In the genomic region with DNA sequence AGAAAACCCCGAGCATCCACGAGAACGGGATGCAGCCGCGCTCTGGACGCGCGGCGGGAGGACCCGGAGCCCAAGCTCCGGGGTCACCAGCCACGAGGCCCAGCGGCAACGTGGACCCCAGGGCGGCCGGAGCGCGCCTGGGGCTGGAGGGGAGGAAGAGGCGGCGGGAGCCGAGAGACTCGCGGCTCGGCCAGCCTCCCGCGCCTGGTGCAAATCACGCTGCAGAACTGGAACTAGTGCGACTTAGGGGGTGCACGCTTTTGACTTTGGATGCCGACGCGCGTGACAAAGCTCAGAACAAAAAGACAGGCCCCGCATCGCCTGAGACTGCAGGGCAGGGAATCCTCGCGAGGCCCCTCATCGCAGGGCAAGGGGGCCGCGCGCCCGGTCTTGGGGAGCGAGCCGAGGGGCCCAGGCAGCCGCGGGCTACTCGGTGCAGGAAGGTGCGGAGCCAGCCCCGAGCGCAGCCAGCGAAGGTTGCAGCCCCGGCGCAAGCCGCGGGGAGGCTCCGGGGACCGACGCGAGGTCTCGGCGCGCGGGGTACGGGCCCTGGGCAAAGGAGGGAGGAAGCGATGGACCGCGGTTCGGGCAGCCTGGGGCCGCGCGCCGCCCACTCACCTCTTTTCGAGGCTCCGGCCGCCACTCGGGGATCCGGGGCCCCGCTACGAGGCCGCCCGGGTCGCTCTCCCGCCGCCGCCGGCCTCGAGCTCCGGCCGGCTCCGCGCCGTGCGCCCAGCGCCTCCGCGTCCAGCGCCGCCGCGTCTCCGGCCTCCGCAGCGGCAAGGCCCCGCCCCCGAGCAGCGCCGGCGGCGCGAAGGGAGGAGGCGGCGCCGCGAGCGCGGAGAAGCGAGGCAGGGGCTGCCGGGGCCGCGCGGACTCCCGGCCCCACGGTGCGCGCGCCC, we compare ENCODE assay signal across 1 cellular context.
A peak's percentile ranks its signal among the peaks of the same experiment; 100 is the strongest.
TF ChIP-seq lines count a peak whose summit lies in the region.

A gene with protein sequence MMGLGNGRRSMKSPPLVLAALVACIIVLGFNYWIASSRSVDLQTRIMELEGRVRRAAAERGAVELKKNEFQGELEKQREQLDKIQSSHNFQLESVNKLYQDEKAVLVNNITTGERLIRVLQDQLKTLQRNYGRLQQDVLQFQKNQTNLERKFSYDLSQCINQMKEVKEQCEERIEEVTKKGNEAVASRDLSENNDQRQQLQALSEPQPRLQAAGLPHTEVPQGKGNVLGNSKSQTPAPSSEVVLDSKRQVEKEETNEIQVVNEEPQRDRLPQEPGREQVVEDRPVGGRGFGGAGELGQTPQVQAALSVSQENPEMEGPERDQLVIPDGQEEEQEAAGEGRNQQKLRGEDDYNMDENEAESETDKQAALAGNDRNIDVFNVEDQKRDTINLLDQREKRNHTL (minus strand): TSS at position 766 of the 902 bp plus-strand sequence. CDS start 20,238 bp downstream, outside the sequence.

TF ChIP-seq in A549, 52 proteins besides CTCF, POLR2A, EP300 and RAD21 (continued from another document):
- 0 out of 2 replicates have a peak, but pooled peaks have one; percentile 63 for TF ChIP-seq RNF2 (IDR thresholded peaks at IDR 0.05; ENCODE audit: borderline replicate concordance, low read depth)
- TF ChIP-seq, protein P1, sequence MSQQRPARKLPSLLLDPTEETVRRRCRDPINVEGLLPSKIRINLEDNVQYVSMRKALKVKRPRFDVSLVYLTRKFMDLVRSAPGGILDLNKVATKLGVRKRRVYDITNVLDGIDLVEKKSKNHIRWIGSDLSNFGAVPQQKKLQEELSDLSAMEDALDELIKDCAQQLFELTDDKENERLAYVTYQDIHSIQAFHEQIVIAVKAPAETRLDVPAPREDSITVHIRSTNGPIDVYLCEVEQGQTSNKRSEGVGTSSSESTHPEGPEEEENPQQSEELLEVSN (IDR thresholded peaks at IDR 0.05; ENCODE audit: borderline replicate concordance, low read depth): peak; percentile 45; the same call in 1 of the 2 replicates
